ENCODE assay signal across 38 cellular contexts in genomic region chr11:62280452-62280851, GRCh38. TPM values are rescaled to one million over a fixed set of nuclear protein-coding genes. Genes with fewer than 3 reads are reported as not detected.
"Had no signal": no experiment of that assay in that cellular context is flagged by ENCODE, and none has a peak within 500 bp of the region (broad histone marks: within the 10 kb centered on the region; RNA-seq: fewer than 3 reads in every experiment).

No MANE protein-coding gene starts in this region.

- H3K4me3 ChIP-seq: hepatocyte, left lung, lower lobe of right lung, neural progenitor cell, ovary, right atrium auricular region, right lobe of liver, smooth muscle cell, tibial nerve, uterus had no signal

- H3K36me3 Mint-ChIP-seq: naive B cell; natural killer cell; stimulated activated memory B cell treated with anti-CD40 and anti-IgM and Interleukin-4, amounts not matched to agents 10 μg/mL and 1 μg/mL and 100 μg/mL, for 72 hours; type B pancreatic cell had no signal

- ATAC-seq: left cardiac atrium; left lung; lower lobe of right lung; natural killer cell; right lobe of liver; stimulated activated memory B cell treated with anti-CD40 and anti-IgM and Interleukin-4, amounts not matched to agents 10 μg/mL and 1 μg/mL and 100 μg/mL, for 72 hours; stimulated activated naive CD8-positive, alpha-beta T cell treated with anti-CD3 and anti-CD28 coated beads, Interleukin-15, amount 100 ng/mL, for 72 hours had no signal

- H3K27me3 Mint-ChIP-seq: progenitor cell of endocrine pancreas, type B pancreatic cell had no signal

- H3K27ac Mint-ChIP-seq: mesothelial cell of epicardium; natural killer cell; nephron progenitor cell; neural progenitor cell; progenitor cell of endocrine pancreas; stimulated activated memory B cell treated with anti-CD40 and anti-IgM and Interleukin-4, amounts not matched to agents 10 μg/mL and 1 μg/mL and 100 μg/mL, for 72 hours; stimulated activated naive CD8-positive, alpha-beta T cell treated with anti-CD3 and anti-CD28 coated beads, Interleukin-15, amount 100 ng/mL, for 72 hours; type B pancreatic cell had no signal

- H3K4me1 Mint-ChIP-seq: mesothelial cell of epicardium; naive B cell; natural killer cell; nephron progenitor cell; neural progenitor cell; stimulated activated memory B cell treated with anti-CD40 and anti-IgM and Interleukin-4, amounts not matched to agents 10 μg/mL and 1 μg/mL and 100 μg/mL, for 72 hours; stimulated activated naive CD8-positive, alpha-beta T cell treated with anti-CD3 and anti-CD28 coated beads, Interleukin-15, amount 100 ng/mL, for 72 hours had no signal

- H3K9me3 Mint-ChIP-seq: natural killer cell; stimulated activated naive CD8-positive, alpha-beta T cell treated with anti-CD3 and anti-CD28 coated beads, Interleukin-15, amount 100 ng/mL, for 72 hours; type B pancreatic cell had no signal

- H3K4me1 ChIP-seq: left lung, lower lobe of right lung, neural progenitor cell, right atrium auricular region, right lobe of liver, tibial nerve, uterus had no signal

- H3K9me3 ChIP-seq: left lung, lower lobe of right lung, neutrophil, ovary, right atrium auricular region, right lobe of liver, tibial nerve, uterus had no signal

- DNase-seq: kidney glomerular epithelial cell; left cardiac atrium; left lung; lower lobe of right lung; mammary epithelial cell; mesenchymal stem cell; naive B cell; natural killer cell; nephron progenitor cell; occipital lobe; ovary; right lobe of liver; stimulated activated CD4-positive, alpha-beta T cell treated with anti-CD3 and anti-CD28 coated beads, Interleukin-1b, Interleukin-23, amount 100 ng/mL, for 48 hours; stimulated activated CD4-positive, alpha-beta T cell treated with anti-CD3 and anti-CD28 coated beads, Interleukin-2, amount 100 ng/mL, for 48 hours; stimulated activated CD4-positive, alpha-beta T cell treated with anti-CD3 and anti-CD28 coated beads, Interleukin-4, amount 100 ng/mL, for 4 hours; stimulated activated CD8-positive, alpha-beta memory T cell treated with anti-CD3 and anti-CD28 coated beads, Interleukin-4, amount 100 ng/mL, for 48 hours; stimulated activated naive CD4-positive, alpha-beta T cell treated with Interleukin-2 at 50 U/mL for 16 hours; stimulated activated naive CD8-positive, alpha-beta T cell treated with anti-CD3 and anti-CD28 coated beads, Interleukin-15, amount 100 ng/mL, for 72 hours; substantia nigra; uterus had no signal

- H3K27ac ChIP-seq: hepatocyte, left lung, lower lobe of right lung, neural progenitor cell, neutrophil, ovary, right atrium auricular region, right lobe of liver, tibial nerve, uterus had no signal

- H3K4me3 Mint-ChIP-seq: mesothelial cell of epicardium; naive B cell; natural killer cell; nephron progenitor cell; neural progenitor cell; stimulated activated memory B cell treated with anti-CD40 and anti-IgM and Interleukin-4, amounts not matched to agents 10 μg/mL and 1 μg/mL and 100 μg/mL, for 72 hours; stimulated activated naive CD8-positive, alpha-beta T cell treated with anti-CD3 and anti-CD28 coated beads, Interleukin-15, amount 100 ng/mL, for 72 hours; type B pancreatic cell had no signal

- H3K4me2 ChIP-seq: hepatocyte, neural progenitor cell, smooth muscle cell had no signal

- FAIRE-seq: keratinocyte had no signal

RNA-seq across cellular contexts. Expression of gene SCGB2A2, which starts 10.5 kb away (rescaled TPM):
- total RNA-seq: hepatocyte, left cardiac atrium, left lung, liver, lower lobe of right lung, mammary epithelial cell, mesothelial cell of epicardium, mononuclear cell, natural killer cell, occipital lobe, ovary, progenitor cell of endocrine pancreas, pulmonary artery endothelial cell, renal cortical epithelial cell, right atrium auricular region, right lobe of liver, skeletal muscle tissue, smooth muscle cell, temporal lobe, tibial nerve, ureter, uterus had no signal
- polyA plus RNA-seq: hepatocyte, keratinocyte, liver, mammary epithelial cell, ovary, smooth muscle cell had no signal

RNA-seq across cellular contexts. Expression of gene SCGB1D4, which starts 18.4 kb away (rescaled TPM):
- total RNA-seq: hepatocyte, left cardiac atrium, left lung, liver, lower lobe of right lung, mammary epithelial cell, mesothelial cell of epicardium, mononuclear cell, natural killer cell, occipital lobe, progenitor cell of endocrine pancreas, pulmonary artery endothelial cell, renal cortical epithelial cell, right atrium auricular region, right lobe of liver, skeletal muscle tissue, smooth muscle cell, temporal lobe, tibial nerve, ureter had no signal
- polyA plus RNA-seq: hepatocyte, keratinocyte, liver, mammary epithelial cell, ovary, smooth muscle cell had no signal

RNA-seq across cellular contexts. Expression of gene SCGB1D2, which starts 38.4 kb away (rescaled TPM):
- total RNA-seq: hepatocyte, left lung, liver, lower lobe of right lung, mammary epithelial cell, mesothelial cell of epicardium, mononuclear cell, natural killer cell, occipital lobe, progenitor cell of endocrine pancreas, pulmonary artery endothelial cell, renal cortical epithelial cell, right atrium auricular region, right lobe of liver, skeletal muscle tissue, smooth muscle cell, temporal lobe, tibial nerve, ureter had no signal
- polyA plus RNA-seq: hepatocyte, keratinocyte, liver, mammary epithelial cell, smooth muscle cell had no signal
